Comparison of ENCODE assay signal across 14 cellular contexts in genomic region chr3:128555098-128555825, GRCh38.
DNase-seq lines count a peak whose midpoint lies in the region; ATAC-seq and TF ChIP-seq lines count a peak whose summit lies in the region.
"Had no signal": no experiment of that assay in that cellular context is flagged by ENCODE, and none has a peak within 500 bp of the region (broad histone marks: within the 10 kb centered on the region; RNA-seq: fewer than 3 reads in every experiment).

No MANE protein-coding gene starts in this region.

- H3K4me3 Mint-ChIP-seq in activated naive CD8-positive, alpha-beta T cell treated with anti-CD3 and anti-CD28 coated beads for 36 hours: no peak overlapping the region
- no peak overlapping the region for H3K4me3 Mint-ChIP-seq in activated naive CD8-positive, alpha-beta T cell treated with anti-CD3 and anti-CD28 coated beads, Interleukin-2, amount 50 U/mL, for 24 hours

- DNase-seq in activated naive CD8-positive, alpha-beta T cell treated with anti-CD3 and anti-CD28 coated beads for 36 hours: peak; percentile 11
- no peak for DNase-seq in activated naive CD8-positive, alpha-beta T cell treated with anti-CD3 and anti-CD28 coated beads, Interleukin-2, amount 50 U/mL, for 24 hours
- DNase-seq in esophagus squamous epithelium (lab: John Stamatoyannopoulos, UW) (no peak), mucosa of gallbladder (ENCODE audit: low spot score) (peak; percentile 33), ureter (ENCODE audit: low spot score) (peak; percentile 55), Kasumi-1 (lab: John Stamatoyannopoulos, UW) (no peak), NCI-H2107 treated with DMSO at 0.1 percent for 48 hours (lab: John Stamatoyannopoulos, UW; ENCODE audit: unreplicated experiment) (no peak)
- DNase-seq: colonic mucosa; hippocampal formation; NCI-H1417 treated with DMSO at 0.1 percent for 48 hours; NK-92 treated with Interleukin-12 subunit alpha and Interleukin-12 subunit beta, amount 100 ng/mL, for 24 hours; T1000 had no signal

- H3K4me3 ChIP-seq in esophagus squamous epithelium: peak overlapping the region in 2 of 4 donors; percentile 15 to 38
- H3K4me3 ChIP-seq: colonic mucosa had no signal

- H3K27me3 Mint-ChIP-seq in activated naive CD8-positive, alpha-beta T cell treated with anti-CD3 and anti-CD28 coated beads for 36 hours: peaks cover 77% of the 10 kb centered on the region
- H3K27me3 Mint-ChIP-seq in activated naive CD8-positive, alpha-beta T cell treated with anti-CD3 and anti-CD28 coated beads, Interleukin-2, amount 50 U/mL, for 24 hours: peaks cover 71% of the 10 kb centered on the region

- peaks cover 0 to 82% (median 3%) of the 10 kb centered on the region in 4 donors for H3K27me3 ChIP-seq in esophagus squamous epithelium

- intact Hi-C loops in esophagus squamous epithelium (cut with DNase I): no loop called here

- no peaks in the 10 kb centered on the region for H3K9me3 Mint-ChIP-seq in activated naive CD8-positive, alpha-beta T cell treated with anti-CD3 and anti-CD28 coated beads for 36 hours
- H3K9me3 Mint-ChIP-seq in activated naive CD8-positive, alpha-beta T cell treated with anti-CD3 and anti-CD28 coated beads, Interleukin-2, amount 50 U/mL, for 24 hours: no peaks in the 10 kb centered on the region

- no peaks in the 10 kb centered on the region for H3K9me3 ChIP-seq in esophagus squamous epithelium
- H3K9me3 ChIP-seq: colonic mucosa, pancreas had no signal

- no peak overlapping the region for H3K27ac Mint-ChIP-seq in activated naive CD8-positive, alpha-beta T cell treated with anti-CD3 and anti-CD28 coated beads for 36 hours
- no peak overlapping the region for H3K27ac Mint-ChIP-seq in activated naive CD8-positive, alpha-beta T cell treated with anti-CD3 and anti-CD28 coated beads, Interleukin-2, amount 50 U/mL, for 24 hours

- H3K4me1 ChIP-seq in esophagus squamous epithelium: peaks cover 0 to 23% (median 5%) of the 10 kb centered on the region in 3 donors
- H3K4me1 ChIP-seq: colonic mucosa, pancreas had no signal

- H3K4me1 Mint-ChIP-seq in activated naive CD8-positive, alpha-beta T cell treated with anti-CD3 and anti-CD28 coated beads for 36 hours: peaks cover 6% of the 10 kb centered on the region
- H3K4me1 Mint-ChIP-seq in activated naive CD8-positive, alpha-beta T cell treated with anti-CD3 and anti-CD28 coated beads, Interleukin-2, amount 50 U/mL, for 24 hours: peaks cover 9% of the 10 kb centered on the region

- H3K36me3 Mint-ChIP-seq in activated naive CD8-positive, alpha-beta T cell treated with anti-CD3 and anti-CD28 coated beads for 36 hours: no peaks in the 10 kb centered on the region
- H3K36me3 Mint-ChIP-seq in activated naive CD8-positive, alpha-beta T cell treated with anti-CD3 and anti-CD28 coated beads, Interleukin-2, amount 50 U/mL, for 24 hours (ENCODE audit: low read depth): no peaks in the 10 kb centered on the region

- H3K36me3 ChIP-seq in esophagus squamous epithelium: no peaks in the 10 kb centered on the region
- H3K36me3 ChIP-seq: colonic mucosa, pancreas had no signal

- 15 to 20% methylated on average over 4 to 15 of the region's 68 CpGs for WGBS in esophagus squamous epithelium, 2 donors

- no peak for TF ChIP-seq CTCF in esophagus squamous epithelium (IDR thresholded peaks at IDR 0.05)

- peak overlapping the region; percentile 18 to 79 (median 58) for H3K27ac ChIP-seq in esophagus squamous epithelium
- H3K27ac ChIP-seq: colonic mucosa, pancreas had no signal

- no peak for ATAC-seq in activated naive CD8-positive, alpha-beta T cell treated with anti-CD3 and anti-CD28 coated beads, Interleukin-2, amount 50 U/mL, for 24 hours
- no peak for ATAC-seq in GM19463 (IDR thresholded peaks at IDR 0.05; ENCODE audit: unreplicated experiment)

- TF ChIP-seq POLR2A in esophagus squamous epithelium (IDR thresholded peaks at IDR 0.05): no peak

Comparison
In these comparisons a context has a peak if more than half of its experiments do, and no peak if none do; other contexts are left out.
1. DNase-seq: peak in activated naive CD8-positive, alpha-beta T cell treated with anti-CD3 and anti-CD28 coated beads for 36 hours (single experiment), mucosa of gallbladder (single experiment) and ureter (single experiment); none in activated naive CD8-positive, alpha-beta T cell treated with anti-CD3 and anti-CD28 coated beads, Interleukin-2, amount 50 U/mL, for 24 hours (single experiment), esophagus squamous epithelium (single experiment), Kasumi-1 (0 of 2) and NCI-H2107 treated with DMSO at 0.1 percent for 48 hours (single experiment).